Comparison of ENCODE assay signal across 1 cellular context in the genomic region with DNA sequence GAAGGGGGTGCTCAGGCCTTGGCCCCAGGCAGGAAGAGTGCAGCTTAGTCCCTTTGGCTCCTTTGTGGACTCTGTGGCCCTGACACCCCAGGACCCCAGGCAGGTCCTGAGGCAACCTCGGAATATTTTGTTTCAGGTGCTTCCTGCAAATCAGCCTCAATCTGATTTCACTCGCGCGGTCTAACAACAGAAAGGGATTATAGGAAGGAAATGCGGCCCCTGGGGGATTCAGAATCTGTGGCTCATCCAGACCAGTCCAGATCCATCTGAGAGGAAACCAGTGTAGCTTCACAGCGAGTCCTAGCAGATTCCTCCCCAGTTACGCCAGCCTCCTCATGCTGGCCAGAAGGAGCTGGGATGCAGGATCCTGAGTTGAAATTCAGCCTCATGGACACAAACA.
TF ChIP-seq lines count a peak whose summit lies in the region.

No MANE protein-coding gene starts in this region.

TF ChIP-seq in HepG2, 621 proteins besides CTCF, POLR2A, EP300 and RAD21 (continued from another document):
- TF ChIP-seq DZIP1 (CRISPR knock-in tag; IDR thresholded peaks at IDR 0.05) = no peak
- TF ChIP-seq, protein P1, sequence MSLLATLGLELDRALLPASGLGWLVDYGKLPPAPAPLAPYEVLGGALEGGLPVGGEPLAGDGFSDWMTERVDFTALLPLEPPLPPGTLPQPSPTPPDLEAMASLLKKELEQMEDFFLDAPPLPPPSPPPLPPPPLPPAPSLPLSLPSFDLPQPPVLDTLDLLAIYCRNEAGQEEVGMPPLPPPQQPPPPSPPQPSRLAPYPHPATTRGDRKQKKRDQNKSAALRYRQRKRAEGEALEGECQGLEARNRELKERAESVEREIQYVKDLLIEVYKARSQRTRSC (CRISPR knock-in tag; IDR thresholded peaks at IDR 0.05; ENCODE audit: low read depth) = no peak
- no peak for TF ChIP-seq HHEX (CRISPR knock-in tag; IDR thresholded peaks at IDR 0.05)
- TF ChIP-seq ATAD3A (CRISPR knock-in tag; IDR thresholded peaks at IDR 0.05) = no peak
- no peak for TF ChIP-seq ZSCAN31 (CRISPR knock-in tag; IDR thresholded peaks at IDR 0.05; ENCODE audit: low read depth)
- TF ChIP-seq ZSCAN30 (CRISPR knock-in tag; IDR thresholded peaks at IDR 0.05) = no peak
- TF ChIP-seq, protein P2, sequence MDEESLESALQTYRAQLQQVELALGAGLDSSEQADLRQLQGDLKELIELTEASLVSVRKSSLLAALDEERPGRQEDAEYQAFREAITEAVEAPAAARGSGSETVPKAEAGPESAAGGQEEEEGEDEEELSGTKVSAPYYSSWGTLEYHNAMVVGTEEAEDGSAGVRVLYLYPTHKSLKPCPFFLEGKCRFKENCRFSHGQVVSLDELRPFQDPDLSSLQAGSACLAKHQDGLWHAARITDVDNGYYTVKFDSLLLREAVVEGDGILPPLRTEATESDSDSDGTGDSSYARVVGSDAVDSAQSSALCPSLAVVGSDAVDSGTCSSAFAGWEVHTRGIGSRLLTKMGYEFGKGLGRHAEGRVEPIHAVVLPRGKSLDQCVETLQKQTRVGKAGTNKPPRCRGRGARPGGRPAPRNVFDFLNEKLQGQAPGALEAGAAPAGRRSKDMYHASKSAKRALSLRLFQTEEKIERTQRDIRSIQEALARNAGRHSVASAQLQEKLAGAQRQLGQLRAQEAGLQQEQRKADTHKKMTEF (CRISPR knock-in tag; IDR thresholded peaks at IDR 0.05) = no peak
- no peak for TF ChIP-seq ERF (CRISPR knock-in tag; IDR thresholded peaks at IDR 0.05)
- TF ChIP-seq ETS1 (CRISPR knock-in tag; IDR thresholded peaks at IDR 0.05) = no peak
- no peak for TF ChIP-seq HCFC1 (IDR thresholded peaks at IDR 0.05; ENCODE audit: low read depth, low read length)
